1 cellular context compared by ENCODE assay signal in the genomic region with DNA sequence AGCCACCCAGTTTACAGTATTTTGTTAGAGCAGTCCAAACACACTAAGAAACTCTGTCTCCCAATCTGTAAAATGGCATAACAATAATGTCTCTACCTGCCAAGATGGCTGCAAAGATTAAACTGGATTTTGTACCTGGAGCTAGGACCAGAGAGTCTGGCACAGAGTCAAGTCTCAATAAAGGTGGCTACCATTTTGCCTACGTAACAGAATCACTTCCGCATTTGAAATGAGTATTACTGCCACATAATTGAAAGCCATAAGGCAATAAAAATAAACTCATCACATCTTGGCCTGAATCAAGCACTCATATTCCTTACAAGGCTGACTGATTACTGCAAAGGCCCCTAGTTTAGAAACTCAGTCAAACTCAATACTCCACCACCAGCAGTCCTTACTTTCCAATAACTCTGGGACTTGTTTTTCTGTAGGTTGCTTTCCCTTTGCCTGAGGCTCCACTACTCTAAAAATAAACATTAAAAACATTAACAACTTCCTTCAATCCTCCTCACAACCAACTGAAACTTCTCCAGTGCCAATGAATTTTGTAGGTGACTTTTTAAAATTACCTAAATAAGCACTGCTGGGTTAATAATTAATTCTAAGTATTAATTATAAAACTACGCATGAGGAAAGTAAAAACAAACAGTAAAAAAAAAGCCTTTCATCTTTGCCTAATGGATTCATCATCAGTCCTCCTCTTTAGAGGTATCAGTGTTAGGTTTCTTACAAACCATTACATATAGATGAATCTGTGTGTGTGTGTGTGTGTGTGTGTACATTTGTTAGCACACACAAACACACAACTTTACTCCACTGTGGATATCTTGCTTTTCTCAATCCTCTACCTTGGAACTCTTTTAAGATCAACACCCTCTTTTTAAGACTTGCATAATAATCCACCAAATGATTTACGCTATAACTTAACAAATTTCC.
TF ChIP-seq lines count a peak whose summit lies in the region.

No MANE protein-coding gene starts in this region.

TF ChIP-seq in HepG2, 621 proteins besides CTCF, POLR2A, EP300 and RAD21:
- no peak for TF ChIP-seq NBN (conservative IDR thresholded peaks at IDR 0.05)
- TF ChIP-seq ZNF543 (CRISPR knock-in tag; IDR thresholded peaks at IDR 0.05), result no peak
- TF ChIP-seq XRCC5 (optimal IDR thresholded peaks at IDR 0.05; ENCODE audit: low read length), result no peak
- TF ChIP-seq, protein P1, sequence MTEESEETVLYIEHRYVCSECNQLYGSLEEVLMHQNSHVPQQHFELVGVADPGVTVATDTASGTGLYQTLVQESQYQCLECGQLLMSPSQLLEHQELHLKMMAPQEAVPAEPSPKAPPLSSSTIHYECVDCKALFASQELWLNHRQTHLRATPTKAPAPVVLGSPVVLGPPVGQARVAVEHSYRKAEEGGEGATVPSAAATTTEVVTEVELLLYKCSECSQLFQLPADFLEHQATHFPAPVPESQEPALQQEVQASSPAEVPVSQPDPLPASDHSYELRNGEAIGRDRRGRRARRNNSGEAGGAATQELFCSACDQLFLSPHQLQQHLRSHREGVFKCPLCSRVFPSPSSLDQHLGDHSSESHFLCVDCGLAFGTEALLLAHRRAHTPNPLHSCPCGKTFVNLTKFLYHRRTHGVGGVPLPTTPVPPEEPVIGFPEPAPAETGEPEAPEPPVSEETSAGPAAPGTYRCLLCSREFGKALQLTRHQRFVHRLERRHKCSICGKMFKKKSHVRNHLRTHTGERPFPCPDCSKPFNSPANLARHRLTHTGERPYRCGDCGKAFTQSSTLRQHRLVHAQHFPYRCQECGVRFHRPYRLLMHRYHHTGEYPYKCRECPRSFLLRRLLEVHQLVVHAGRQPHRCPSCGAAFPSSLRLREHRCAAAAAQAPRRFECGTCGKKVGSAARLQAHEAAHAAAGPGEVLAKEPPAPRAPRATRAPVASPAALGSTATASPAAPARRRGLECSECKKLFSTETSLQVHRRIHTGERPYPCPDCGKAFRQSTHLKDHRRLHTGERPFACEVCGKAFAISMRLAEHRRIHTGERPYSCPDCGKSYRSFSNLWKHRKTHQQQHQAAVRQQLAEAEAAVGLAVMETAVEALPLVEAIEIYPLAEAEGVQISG (CRISPR knock-in tag; IDR thresholded peaks at IDR 0.05), result no peak
- peak; percentile 78 for TF ChIP-seq ZNF629 (CRISPR knock-in tag; conservative IDR thresholded peaks at IDR 0.05)
- no peak for TF ChIP-seq CHCHD3 (CRISPR knock-in tag; IDR thresholded peaks at IDR 0.05)
- TF ChIP-seq, protein P2, sequence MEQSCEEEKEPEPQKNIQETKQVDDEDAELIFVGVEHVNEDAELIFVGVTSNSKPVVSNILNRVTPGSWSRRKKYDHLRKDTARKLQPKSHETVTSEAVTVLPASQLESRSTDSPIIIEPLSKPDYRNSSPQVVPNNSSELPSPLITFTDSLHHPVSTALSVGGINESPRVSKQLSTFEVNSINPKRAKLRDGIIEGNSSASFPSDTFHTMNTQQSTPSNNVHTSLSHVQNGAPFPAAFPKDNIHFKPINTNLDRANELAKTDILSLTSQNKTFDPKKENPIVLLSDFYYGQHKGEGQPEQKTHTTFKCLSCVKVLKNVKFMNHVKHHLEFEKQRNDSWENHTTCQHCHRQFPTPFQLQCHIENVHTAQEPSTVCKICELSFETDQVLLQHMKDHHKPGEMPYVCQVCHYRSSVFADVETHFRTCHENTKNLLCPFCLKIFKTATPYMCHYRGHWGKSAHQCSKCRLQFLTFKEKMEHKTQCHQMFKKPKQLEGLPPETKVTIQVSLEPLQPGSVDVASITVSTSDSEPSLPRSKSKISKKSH (CRISPR knock-in tag; IDR thresholded peaks at IDR 0.05; ENCODE audit: borderline replicate concordance), result no peak
- TF ChIP-seq, protein P3, sequence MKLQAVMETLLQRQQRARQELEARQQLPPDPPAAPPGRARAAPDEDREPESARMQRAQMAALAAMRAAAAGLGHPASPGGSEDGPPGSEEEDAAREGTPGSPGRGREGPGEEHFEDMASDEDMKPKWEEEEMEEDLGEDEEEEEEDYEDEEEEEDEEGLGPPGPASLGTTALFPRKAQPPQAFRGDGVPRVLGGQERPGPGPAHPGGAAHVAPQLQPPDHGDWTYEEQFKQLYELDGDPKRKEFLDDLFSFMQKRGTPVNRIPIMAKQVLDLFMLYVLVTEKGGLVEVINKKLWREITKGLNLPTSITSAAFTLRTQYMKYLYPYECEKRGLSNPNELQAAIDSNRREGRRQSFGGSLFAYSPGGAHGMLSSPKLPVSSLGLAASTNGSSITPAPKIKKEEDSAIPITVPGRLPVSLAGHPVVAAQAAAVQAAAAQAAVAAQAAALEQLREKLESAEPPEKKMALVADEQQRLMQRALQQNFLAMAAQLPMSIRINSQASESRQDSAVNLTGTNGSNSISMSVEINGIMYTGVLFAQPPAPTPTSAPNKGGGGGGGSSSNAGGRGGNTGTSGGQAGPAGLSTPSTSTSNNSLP (IDR thresholded peaks at IDR 0.05; ENCODE audit: low read depth, low read length), result 0 out of 2 replicates have a peak, but pooled peaks have one; percentile 23
- no peak for TF ChIP-seq ZSCAN25 (CRISPR knock-in tag; IDR thresholded peaks at IDR 0.05)
- TF ChIP-seq, protein P4, sequence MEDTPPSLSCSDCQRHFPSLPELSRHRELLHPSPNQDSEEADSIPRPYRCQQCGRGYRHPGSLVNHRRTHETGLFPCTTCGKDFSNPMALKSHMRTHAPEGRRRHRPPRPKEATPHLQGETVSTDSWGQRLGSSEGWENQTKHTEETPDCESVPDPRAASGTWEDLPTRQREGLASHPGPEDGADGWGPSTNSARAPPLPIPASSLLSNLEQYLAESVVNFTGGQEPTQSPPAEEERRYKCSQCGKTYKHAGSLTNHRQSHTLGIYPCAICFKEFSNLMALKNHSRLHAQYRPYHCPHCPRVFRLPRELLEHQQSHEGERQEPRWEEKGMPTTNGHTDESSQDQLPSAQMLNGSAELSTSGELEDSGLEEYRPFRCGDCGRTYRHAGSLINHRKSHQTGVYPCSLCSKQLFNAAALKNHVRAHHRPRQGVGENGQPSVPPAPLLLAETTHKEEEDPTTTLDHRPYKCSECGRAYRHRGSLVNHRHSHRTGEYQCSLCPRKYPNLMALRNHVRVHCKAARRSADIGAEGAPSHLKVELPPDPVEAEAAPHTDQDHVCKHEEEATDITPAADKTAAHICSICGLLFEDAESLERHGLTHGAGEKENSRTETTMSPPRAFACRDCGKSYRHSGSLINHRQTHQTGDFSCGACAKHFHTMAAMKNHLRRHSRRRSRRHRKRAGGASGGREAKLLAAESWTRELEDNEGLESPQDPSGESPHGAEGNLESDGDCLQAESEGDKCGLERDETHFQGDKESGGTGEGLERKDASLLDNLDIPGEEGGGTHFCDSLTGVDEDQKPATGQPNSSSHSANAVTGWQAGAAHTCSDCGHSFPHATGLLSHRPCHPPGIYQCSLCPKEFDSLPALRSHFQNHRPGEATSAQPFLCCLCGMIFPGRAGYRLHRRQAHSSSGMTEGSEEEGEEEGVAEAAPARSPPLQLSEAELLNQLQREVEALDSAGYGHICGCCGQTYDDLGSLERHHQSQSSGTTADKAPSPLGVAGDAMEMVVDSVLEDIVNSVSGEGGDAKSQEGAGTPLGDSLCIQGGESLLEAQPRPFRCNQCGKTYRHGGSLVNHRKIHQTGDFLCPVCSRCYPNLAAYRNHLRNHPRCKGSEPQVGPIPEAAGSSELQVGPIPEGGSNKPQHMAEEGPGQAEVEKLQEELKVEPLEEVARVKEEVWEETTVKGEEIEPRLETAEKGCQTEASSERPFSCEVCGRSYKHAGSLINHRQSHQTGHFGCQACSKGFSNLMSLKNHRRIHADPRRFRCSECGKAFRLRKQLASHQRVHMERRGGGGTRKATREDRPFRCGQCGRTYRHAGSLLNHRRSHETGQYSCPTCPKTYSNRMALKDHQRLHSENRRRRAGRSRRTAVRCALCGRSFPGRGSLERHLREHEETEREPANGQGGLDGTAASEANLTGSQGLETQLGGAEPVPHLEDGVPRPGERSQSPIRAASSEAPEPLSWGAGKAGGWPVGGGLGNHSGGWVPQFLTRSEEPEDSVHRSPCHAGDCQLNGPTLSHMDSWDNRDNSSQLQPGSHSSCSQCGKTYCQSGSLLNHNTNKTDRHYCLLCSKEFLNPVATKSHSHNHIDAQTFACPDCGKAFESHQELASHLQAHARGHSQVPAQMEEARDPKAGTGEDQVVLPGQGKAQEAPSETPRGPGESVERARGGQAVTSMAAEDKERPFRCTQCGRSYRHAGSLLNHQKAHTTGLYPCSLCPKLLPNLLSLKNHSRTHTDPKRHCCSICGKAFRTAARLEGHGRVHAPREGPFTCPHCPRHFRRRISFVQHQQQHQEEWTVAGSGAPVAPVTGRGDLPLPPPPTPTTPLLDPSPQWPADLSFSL (CRISPR knock-in tag; IDR thresholded peaks at IDR 0.05), result peak; percentile 69; the same call in 1 of the 2 replicates
- TF ChIP-seq NFATC3 (CRISPR knock-in tag; IDR thresholded peaks at IDR 0.05), result no peak
- no peak for TF ChIP-seq ZFP62 (CRISPR knock-in tag; IDR thresholded peaks at IDR 0.05)
- TF ChIP-seq, protein P5, sequence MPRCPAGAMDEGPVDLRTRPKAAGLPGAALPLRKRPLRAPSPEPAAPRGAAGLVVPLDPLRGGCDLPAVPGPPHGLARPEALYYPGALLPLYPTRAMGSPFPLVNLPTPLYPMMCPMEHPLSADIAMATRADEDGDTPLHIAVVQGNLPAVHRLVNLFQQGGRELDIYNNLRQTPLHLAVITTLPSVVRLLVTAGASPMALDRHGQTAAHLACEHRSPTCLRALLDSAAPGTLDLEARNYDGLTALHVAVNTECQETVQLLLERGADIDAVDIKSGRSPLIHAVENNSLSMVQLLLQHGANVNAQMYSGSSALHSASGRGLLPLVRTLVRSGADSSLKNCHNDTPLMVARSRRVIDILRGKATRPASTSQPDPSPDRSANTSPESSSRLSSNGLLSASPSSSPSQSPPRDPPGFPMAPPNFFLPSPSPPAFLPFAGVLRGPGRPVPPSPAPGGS (CRISPR knock-in tag; IDR thresholded peaks at IDR 0.05), result no peak
- TF ChIP-seq SRY (CRISPR knock-in tag; IDR thresholded peaks at IDR 0.05), result no peak
